In the genomic region with DNA sequence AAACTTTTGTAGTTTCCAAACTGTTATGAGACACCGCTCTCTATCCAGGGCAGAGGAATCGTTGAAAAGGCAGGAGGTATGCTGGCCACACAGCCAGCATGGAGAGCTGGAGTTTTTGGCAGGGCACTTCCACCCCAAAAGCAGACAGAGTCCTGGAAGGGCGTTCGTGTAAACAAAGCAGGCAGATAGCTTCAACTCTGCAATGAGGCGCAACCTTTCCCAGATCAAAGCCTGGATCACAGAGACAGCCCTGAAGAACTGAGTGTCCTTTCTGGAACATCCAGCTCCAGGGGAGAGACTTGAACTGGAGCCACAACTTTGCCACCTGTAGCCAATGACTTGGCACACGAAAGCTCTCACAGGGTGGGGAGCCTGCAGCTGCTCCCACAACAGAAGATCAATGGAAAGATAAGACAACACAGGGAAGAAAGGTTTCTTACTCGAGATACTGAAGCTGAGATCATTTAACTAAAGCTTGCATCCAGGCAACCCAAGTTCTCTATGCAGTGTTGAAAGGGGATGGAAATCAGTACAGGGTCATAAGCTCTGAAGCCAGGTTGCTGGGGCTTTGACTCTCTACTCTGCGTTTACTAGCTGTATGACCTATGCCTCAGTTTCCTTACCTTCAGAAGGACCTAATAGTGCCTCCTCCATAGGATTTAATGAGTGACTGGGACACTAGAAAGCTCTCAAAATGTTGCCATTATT, we compare ENCODE assay signal across 19 cellular contexts.
DNase-seq lines count a peak whose midpoint lies in the region; ATAC-seq lines count a peak whose summit lies in the region.
"Had no signal": no experiment of that assay in that cellular context is flagged by ENCODE, and none has a peak within 500 bp of the region (broad histone marks: within the 10 kb centered on the region; RNA-seq: fewer than 3 reads in every experiment).

No MANE protein-coding gene starts in this region.

- DNase-seq in Right ventricle myocardium inferior (ENCODE audit: missing footprints) (no peak), cardiac septum (ENCODE audit: low spot score) (no peak), left colon (peak in 1 of 2 donors; percentile 55), sciatic nerve (ENCODE audit: low spot score) (no peak), dermis blood vessel endothelial cell (no peak)
- DNase-seq: activated naive CD8-positive, alpha-beta T cell treated with anti-CD3 and anti-CD28 coated beads, Interleukin-2, amount 50 U/mL, for 24 hours; caudate nucleus; effector memory CD4-positive, alpha-beta T cell; HFFc6; hypothalamus; KG1; midbrain; NCI-H2081 treated with DMSO at 0.1 percent for 48 hours; NCI-H524 treated with DMSO at 0.1 percent for 48 hours; nucleus accumbens; stimulated activated CD4-positive, alpha-beta T cell treated with anti-CD3 and anti-CD28 coated beads, Interleukin-4, amount 100 ng/mL, for 1 hour had no signal

- intact Hi-C loops in Right ventricle myocardium inferior (cut with DNase I): loop anchor here (5.0 kb wide), 2 partner anchors 36 to 91 kb away; no protein-coding TSS in a partner anchor
- intact Hi-C loops in cardiac septum (cut with DNase I): loop anchor here (5.0 kb wide), 2 partner anchors 124 to 189 kb away; no protein-coding TSS in a partner anchor
- intact Hi-C loops in left colon (cut with DNase I, micrococcal nuclease): no loop called here
- intact Hi-C loops in sciatic nerve (cut with DNase I): no loop called here

- ATAC-seq in Right ventricle myocardium inferior (peak; percentile 81), left colon (peak; percentile 50), sciatic nerve (peak; percentile 70), HG02763 (IDR thresholded peaks at IDR 0.05; ENCODE audit: unreplicated experiment) (no peak), GM21390 (IDR thresholded peaks at IDR 0.05; ENCODE audit: unreplicated experiment) (no peak), GM18873 (IDR thresholded peaks at IDR 0.05; ENCODE audit: low FRiP score, unreplicated experiment) (no peak)
- ATAC-seq: activated naive CD8-positive, alpha-beta T cell treated with anti-CD3 and anti-CD28 coated beads, Interleukin-2, amount 50 U/mL, for 24 hours had no signal

Comparison
In these comparisons a context has a peak if more than half of its experiments do, and no peak if none do; other contexts are left out.
1. ATAC-seq: peak in Right ventricle myocardium inferior (single experiment), left colon (single experiment) and sciatic nerve (single experiment); none in HG02763 (single experiment), GM21390 (single experiment) and GM18873 (single experiment).
2. intact Hi-C loops: an anchor here in Right ventricle myocardium inferior (5.0 kb wide) and cardiac septum (5.0 kb wide); none called in left colon and sciatic nerve.